In the genomic region with DNA sequence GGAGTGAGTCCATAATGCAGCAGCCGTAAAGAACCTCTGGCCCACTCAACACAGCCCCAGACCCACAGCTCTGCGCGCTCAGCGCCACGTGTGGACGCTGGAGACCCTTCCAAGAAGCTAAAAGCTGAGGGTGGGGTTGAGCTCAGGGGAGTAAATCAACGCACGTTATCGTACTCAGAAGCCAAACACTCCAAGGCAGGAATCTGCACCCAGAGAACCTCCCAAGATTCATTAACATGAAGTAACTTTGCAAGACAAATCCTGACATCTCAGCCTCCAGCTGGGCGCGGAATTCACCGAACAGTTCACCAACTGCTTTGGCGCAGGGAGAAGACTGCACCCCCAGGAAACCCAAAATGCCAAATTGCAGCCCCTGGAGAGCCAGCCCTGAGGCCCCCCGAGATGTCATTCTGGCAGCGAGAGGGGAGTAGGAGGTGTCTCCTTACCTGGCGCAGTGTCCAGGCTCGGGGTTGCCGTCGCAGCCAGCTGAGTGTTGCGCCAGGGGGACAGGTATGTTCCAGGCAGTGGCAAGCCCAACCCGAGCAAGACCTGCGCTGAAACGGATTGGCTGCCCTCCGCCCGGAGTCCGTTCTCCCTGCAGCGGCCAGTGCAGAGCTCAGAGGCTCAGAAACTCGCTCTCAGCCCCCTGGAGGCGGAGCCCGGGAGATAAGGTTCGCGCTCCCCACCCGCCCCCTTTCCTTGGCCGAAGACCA, we compare ENCODE assay signal across 10 cellular contexts. TPM values are rescaled to one million over a fixed set of nuclear protein-coding genes. Genes with fewer than 3 reads are reported as not detected.
A peak's percentile ranks its signal among the peaks of the same experiment; 100 is the strongest.
DNase-seq lines count a peak whose midpoint lies in the region; ATAC-seq, FAIRE-seq and TF ChIP-seq lines count a peak whose summit lies in the region.
"Had no signal": no experiment of that assay in that cellular context is flagged by ENCODE, and none has a peak within 500 bp of the region (broad histone marks: within the 10 kb centered on the region; RNA-seq: fewer than 3 reads in every experiment).

Gene COL21A1, minus strand, starts transcription at position 640 of the 713 bp plus-strand sequence. CDS start 64,962 bp downstream, outside the sequence.

- WGBS in mammary epithelial cell (ENCODE audit: low coverage, missing lambda C conversion rate): 40% methylated on average over 29 of the region's 34 CpGs
- 9 to 22% (median 13%) methylated on average over 24 to 34 of the region's 34 CpGs for WGBS in spleen, 5 donors

- DNase-seq in HTR-8/SVneo (ENCODE audit: insufficient read length, low spot score) (peak; percentile 18), mammary epithelial cell (no peak), iris pigment epithelial cell (ENCODE audit: low read depth) (peak; percentile 27), spleen (peak; percentile 71), NCI-H2081 treated with DMSO at 0.1 percent for 48 hours (lab: John Stamatoyannopoulos, UW) (no peak), A172 (ENCODE audit: low spot score) (no peak)
- DNase-seq in activated CD4-positive, alpha-beta T cell treated with anti-CD3 and anti-CD28 coated beads for 1 hour: no peak
- DNase-seq in stimulated activated naive CD8-positive, alpha-beta T cell treated with anti-CD3 and anti-CD28 coated beads, Interleukin-15, Interleukin-2, amounts not matched to agents 100 U/mL and 50 U/mL, for 24 hours: no peak
- DNase-seq: activated B cell treated with CpG ODN at 0.5 μM for 24 hours; stimulated activated CD4-positive, alpha-beta T cell treated with anti-CD3 and anti-CD28 coated beads, Interleukin-12 subunit alpha, Interleukin-12 subunit beta, amount 100 ng/mL, for 4 hours had no signal

- FAIRE-seq in HTR-8/SVneo (lab: Jason Lieb, UNC): no peak

- H3K4me3 ChIP-seq in mammary epithelial cell (replicated peaks in 1 of 3; ENCODE audit: insufficient read depth in 1 of 3, low read depth in 2 of 3, low read length in 3 of 3) (peak within 1 kb of the TSS in 1 of 3 experiments; percentile 0), spleen (peak within 1 kb of the TSS in 3 of 8 donors; percentile 12 to 36 (median 18))

- CTCF ChIA-PET in mammary epithelial cell (lab: Charles Lee; ENCODE audit: low non-redundant PET): no interaction called here

- TF ChIP-seq CTCF in mammary epithelial cell (conservative IDR thresholded peaks at IDR 0.05 in 1 of 2, IDR thresholded peaks at IDR 0.05 in 1 of 2; ENCODE audit: extremely low read depth in 1 of 2, insufficient read depth in 1 of 2, low read depth in 1 of 2, low read length in 2 of 2) (no peak), spleen (IDR thresholded peaks at IDR 0.05 in 8 of 11, conservative IDR thresholded peaks at IDR 0.05 in 3 of 11) (no peak)

- dilution Hi-C loops in mammary epithelial cell (cut with HindIII; ENCODE audit: low sequenced_read_pairs): no loop called here

- H3K9me3 ChIP-seq in mammary epithelial cell (replicated peaks; ENCODE audit: insufficient read depth, low read length): no peaks in the 10 kb centered on the region
- H3K9me3 ChIP-seq in spleen: no peaks in the 10 kb centered on the region

- in situ Hi-C loops in mammary epithelial cell (cut with MboI; ENCODE audit: low sequenced_read_pairs in 2 of 2): no loop called here

- no peaks in the 10 kb centered on the region for H3K79me2 ChIP-seq in mammary epithelial cell (ENCODE audit: insufficient read depth, low read length)

- intact Hi-C loops in mammary epithelial cell (cut with micrococcal nuclease) (no loop called here), spleen (cut with DNase I; ENCODE audit: low total_unique reads) (no loop called here)

- no peak within 1 kb of the TSS for H3K27ac ChIP-seq in mammary epithelial cell (ENCODE audit: insufficient read depth, low read depth, low read length)
- H3K27ac ChIP-seq in spleen: no peak within 1 kb of the TSS

- H3K9ac ChIP-seq in mammary epithelial cell (ENCODE audit: insufficient read depth, low read length): no peak within 1 kb of the TSS

- H3K36me3 ChIP-seq in mammary epithelial cell (ENCODE audit: insufficient read depth, low read length) (no peaks in the 10 kb centered on the region), spleen (no peaks in the 10 kb centered on the region)

- peak within 1 kb of the TSS; percentile 86 for H3K4me2 ChIP-seq in mammary epithelial cell (ENCODE audit: insufficient read depth, low read depth, low read length)

- H2AFZ ChIP-seq in mammary epithelial cell (ENCODE audit: low read depth, low read length): peak within 1 kb of the TSS; percentile 77

- ATAC-seq in stimulated activated naive CD8-positive, alpha-beta T cell treated with anti-CD3 and anti-CD28 coated beads, Interleukin-15, Interleukin-2, amounts not matched to agents 100 U/mL and 50 U/mL, for 24 hours: no peak

- peaks cover 3% of the 10 kb centered on the region for H3K4me1 ChIP-seq in mammary epithelial cell (ENCODE audit: insufficient read depth, low read length)
- peaks cover 0 to 14% (median 0%) of the 10 kb centered on the region in 6 donors for H3K4me1 ChIP-seq in spleen

- no peaks in the 10 kb centered on the region for H4K20me1 ChIP-seq in mammary epithelial cell (ENCODE audit: insufficient read depth, low read length)

- H3K27me3 ChIP-seq in mammary epithelial cell (ENCODE audit: insufficient read depth, low read length) (no peaks in the 10 kb centered on the region), spleen (replicated peaks in 1 of 7) (peaks cover 0 to 23% (median 7%) of the 10 kb centered on the region in 7 donors)

- TF ChIP-seq POLR2A in spleen (IDR thresholded peaks at IDR 0.05): no peak

- BruUV-seq in mammary epithelial cell (replicated peaks; lab: Mats Ljungman, UMichigan): no TSS peak

RNA-seq across cellular contexts. Expression of gene COL21A1, which starts in this region (rescaled TPM):
- total RNA-seq in mammary epithelial cell (under 1 TPM in 1 of 2 donors, not detected in 1; 0.50 TPM), spleen (1 to 10 TPM in 2 of 7 donors, under 1 TPM in 5; 0.13 to 2.9 (median 0.60) TPM)
- polyA plus RNA-seq in mammary epithelial cell (not detected), spleen (under 1 TPM; 0.39 to 0.93 (median 0.93) TPM)
- not detected for polyA minus RNA-seq in mammary epithelial cell
- total RNA-seq in A172 (2014; rRNA removed; shearing (Covaris generic)): not detected in 2 replicates
- total RNA-seq: activated B cell treated with CpG ODN at 0.5 μM for 24 hours had no signal

Comparison
In these comparisons a context has a peak if more than half of its experiments do, and no peak if none do; other contexts are left out.
1. DNase-seq: peak in HTR-8/SVneo (single experiment), iris pigment epithelial cell (single experiment) and spleen (single experiment); none in mammary epithelial cell (single experiment), NCI-H2081 treated with DMSO at 0.1 percent for 48 hours (single experiment), activated CD4-positive, alpha-beta T cell treated with anti-CD3 and anti-CD28 coated beads for 1 hour (single experiment), A172 (single experiment) and stimulated activated naive CD8-positive, alpha-beta T cell treated with anti-CD3 and anti-CD28 coated beads, Interleukin-15, Interleukin-2, amounts not matched to agents 100 U/mL and 50 U/mL, for 24 hours (single experiment).